Comparison of ENCODE assay signal across 2 cellular contexts in the genomic region with DNA sequence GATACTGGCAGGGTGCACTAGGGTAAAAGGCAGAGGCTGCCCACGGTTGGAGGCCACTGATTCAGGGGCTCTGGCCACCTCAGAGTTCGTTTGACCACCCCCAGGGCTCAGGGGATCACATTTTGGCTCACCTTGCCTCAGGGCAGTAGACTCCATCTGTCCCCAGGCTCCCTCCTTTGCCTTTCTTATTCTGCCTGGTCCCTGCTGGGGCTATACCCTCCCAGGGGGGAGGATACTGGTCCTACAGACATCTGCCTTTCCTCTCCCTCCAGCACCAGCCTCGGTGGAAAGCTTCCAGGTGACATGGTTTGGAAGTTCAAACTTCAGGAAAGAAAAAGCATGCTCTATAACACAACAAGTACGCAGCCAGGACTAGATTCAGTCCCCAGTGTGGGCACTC.
TF ChIP-seq lines count a peak whose summit lies in the region.

No MANE protein-coding gene starts in this region.

TF ChIP-seq in GM23338, 12 proteins besides CTCF, POLR2A, EP300 and RAD21:
- no peak for TF ChIP-seq NANOG (IDR thresholded peaks at IDR 0.05; ENCODE audit: borderline replicate concordance)

TF ChIP-seq in H1, 55 proteins besides CTCF, POLR2A, EP300 and RAD21:
- no peak for TF ChIP-seq NANOG (IDR thresholded peaks at IDR 0.05; ENCODE audit: insufficient read depth, low read depth, low read length, poor library complexity, severe bottlenecking)
- TF ChIP-seq ZNF274 (IDR thresholded peaks at IDR 0.05; ENCODE audit: borderline replicate concordance, extremely low read depth, low read length), result no peak
- no peak for TF ChIP-seq CEBPB (IDR thresholded peaks at IDR 0.05; ENCODE audit: low read depth, low read length)
- TF ChIP-seq JUND (IDR thresholded peaks at IDR 0.05; ENCODE audit: low read length), result no peak
- TF ChIP-seq TBP (IDR thresholded peaks at IDR 0.05; ENCODE audit: low read depth, low read length), result no peak
- TF ChIP-seq TCF12 (IDR thresholded peaks at IDR 0.05; ENCODE audit: low read depth, low read length), result no peak
- no peak for TF ChIP-seq TAF7 (optimal IDR thresholded peaks at IDR 0.05; ENCODE audit: borderline replicate concordance, low read depth, low read length)
- TF ChIP-seq SP4 (IDR thresholded peaks at IDR 0.05; ENCODE audit: low read length), result no peak
- TF ChIP-seq KDM5A (IDR thresholded peaks at IDR 0.05; ENCODE audit: low read length), result no peak
- TF ChIP-seq RFX5 (IDR thresholded peaks at IDR 0.05; ENCODE audit: borderline replicate concordance, low read depth, low read length), result no peak
- TF ChIP-seq, protein P1, sequence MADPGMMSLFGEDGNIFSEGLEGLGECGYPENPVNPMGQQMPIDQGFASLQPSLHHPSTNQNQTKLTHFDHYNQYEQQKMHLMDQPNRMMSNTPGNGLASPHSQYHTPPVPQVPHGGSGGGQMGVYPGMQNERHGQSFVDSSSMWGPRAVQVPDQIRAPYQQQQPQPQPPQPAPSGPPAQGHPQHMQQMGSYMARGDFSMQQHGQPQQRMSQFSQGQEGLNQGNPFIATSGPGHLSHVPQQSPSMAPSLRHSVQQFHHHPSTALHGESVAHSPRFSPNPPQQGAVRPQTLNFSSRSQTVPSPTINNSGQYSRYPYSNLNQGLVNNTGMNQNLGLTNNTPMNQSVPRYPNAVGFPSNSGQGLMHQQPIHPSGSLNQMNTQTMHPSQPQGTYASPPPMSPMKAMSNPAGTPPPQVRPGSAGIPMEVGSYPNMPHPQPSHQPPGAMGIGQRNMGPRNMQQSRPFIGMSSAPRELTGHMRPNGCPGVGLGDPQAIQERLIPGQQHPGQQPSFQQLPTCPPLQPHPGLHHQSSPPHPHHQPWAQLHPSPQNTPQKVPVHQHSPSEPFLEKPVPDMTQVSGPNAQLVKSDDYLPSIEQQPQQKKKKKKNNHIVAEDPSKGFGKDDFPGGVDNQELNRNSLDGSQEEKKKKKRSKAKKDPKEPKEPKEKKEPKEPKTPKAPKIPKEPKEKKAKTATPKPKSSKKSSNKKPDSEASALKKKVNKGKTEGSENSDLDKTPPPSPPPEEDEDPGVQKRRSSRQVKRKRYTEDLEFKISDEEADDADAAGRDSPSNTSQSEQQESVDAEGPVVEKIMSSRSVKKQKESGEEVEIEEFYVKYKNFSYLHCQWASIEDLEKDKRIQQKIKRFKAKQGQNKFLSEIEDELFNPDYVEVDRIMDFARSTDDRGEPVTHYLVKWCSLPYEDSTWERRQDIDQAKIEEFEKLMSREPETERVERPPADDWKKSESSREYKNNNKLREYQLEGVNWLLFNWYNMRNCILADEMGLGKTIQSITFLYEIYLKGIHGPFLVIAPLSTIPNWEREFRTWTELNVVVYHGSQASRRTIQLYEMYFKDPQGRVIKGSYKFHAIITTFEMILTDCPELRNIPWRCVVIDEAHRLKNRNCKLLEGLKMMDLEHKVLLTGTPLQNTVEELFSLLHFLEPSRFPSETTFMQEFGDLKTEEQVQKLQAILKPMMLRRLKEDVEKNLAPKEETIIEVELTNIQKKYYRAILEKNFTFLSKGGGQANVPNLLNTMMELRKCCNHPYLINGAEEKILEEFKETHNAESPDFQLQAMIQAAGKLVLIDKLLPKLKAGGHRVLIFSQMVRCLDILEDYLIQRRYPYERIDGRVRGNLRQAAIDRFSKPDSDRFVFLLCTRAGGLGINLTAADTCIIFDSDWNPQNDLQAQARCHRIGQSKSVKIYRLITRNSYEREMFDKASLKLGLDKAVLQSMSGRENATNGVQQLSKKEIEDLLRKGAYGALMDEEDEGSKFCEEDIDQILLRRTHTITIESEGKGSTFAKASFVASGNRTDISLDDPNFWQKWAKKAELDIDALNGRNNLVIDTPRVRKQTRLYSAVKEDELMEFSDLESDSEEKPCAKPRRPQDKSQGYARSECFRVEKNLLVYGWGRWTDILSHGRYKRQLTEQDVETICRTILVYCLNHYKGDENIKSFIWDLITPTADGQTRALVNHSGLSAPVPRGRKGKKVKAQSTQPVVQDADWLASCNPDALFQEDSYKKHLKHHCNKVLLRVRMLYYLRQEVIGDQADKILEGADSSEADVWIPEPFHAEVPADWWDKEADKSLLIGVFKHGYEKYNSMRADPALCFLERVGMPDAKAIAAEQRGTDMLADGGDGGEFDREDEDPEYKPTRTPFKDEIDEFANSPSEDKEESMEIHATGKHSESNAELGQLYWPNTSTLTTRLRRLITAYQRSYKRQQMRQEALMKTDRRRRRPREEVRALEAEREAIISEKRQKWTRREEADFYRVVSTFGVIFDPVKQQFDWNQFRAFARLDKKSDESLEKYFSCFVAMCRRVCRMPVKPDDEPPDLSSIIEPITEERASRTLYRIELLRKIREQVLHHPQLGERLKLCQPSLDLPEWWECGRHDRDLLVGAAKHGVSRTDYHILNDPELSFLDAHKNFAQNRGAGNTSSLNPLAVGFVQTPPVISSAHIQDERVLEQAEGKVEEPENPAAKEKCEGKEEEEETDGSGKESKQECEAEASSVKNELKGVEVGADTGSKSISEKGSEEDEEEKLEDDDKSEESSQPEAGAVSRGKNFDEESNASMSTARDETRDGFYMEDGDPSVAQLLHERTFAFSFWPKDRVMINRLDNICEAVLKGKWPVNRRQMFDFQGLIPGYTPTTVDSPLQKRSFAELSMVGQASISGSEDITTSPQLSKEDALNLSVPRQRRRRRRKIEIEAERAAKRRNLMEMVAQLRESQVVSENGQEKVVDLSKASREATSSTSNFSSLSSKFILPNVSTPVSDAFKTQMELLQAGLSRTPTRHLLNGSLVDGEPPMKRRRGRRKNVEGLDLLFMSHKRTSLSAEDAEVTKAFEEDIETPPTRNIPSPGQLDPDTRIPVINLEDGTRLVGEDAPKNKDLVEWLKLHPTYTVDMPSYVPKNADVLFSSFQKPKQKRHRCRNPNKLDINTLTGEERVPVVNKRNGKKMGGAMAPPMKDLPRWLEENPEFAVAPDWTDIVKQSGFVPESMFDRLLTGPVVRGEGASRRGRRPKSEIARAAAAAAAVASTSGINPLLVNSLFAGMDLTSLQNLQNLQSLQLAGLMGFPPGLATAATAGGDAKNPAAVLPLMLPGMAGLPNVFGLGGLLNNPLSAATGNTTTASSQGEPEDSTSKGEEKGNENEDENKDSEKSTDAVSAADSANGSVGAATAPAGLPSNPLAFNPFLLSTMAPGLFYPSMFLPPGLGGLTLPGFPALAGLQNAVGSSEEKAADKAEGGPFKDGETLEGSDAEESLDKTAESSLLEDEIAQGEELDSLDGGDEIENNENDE (IDR thresholded peaks at IDR 0.05; ENCODE audit: insufficient replicate concordance, low read length), result no peak
- TF ChIP-seq, protein P2, sequence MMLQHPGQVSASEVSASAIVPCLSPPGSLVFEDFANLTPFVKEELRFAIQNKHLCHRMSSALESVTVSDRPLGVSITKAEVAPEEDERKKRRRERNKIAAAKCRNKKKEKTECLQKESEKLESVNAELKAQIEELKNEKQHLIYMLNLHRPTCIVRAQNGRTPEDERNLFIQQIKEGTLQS (IDR thresholded peaks at IDR 0.05; ENCODE audit: insufficient read depth, low read depth, low read length), result no peak
- TF ChIP-seq FOSL1 (IDR thresholded peaks at IDR 0.05; ENCODE audit: insufficient read depth, low read depth, low read length), result no peak
- TF ChIP-seq POLR2AphosphoS5 (IDR thresholded peaks at IDR 0.05; ENCODE audit: low read depth, low read length), result no peak
